In the genomic region with DNA sequence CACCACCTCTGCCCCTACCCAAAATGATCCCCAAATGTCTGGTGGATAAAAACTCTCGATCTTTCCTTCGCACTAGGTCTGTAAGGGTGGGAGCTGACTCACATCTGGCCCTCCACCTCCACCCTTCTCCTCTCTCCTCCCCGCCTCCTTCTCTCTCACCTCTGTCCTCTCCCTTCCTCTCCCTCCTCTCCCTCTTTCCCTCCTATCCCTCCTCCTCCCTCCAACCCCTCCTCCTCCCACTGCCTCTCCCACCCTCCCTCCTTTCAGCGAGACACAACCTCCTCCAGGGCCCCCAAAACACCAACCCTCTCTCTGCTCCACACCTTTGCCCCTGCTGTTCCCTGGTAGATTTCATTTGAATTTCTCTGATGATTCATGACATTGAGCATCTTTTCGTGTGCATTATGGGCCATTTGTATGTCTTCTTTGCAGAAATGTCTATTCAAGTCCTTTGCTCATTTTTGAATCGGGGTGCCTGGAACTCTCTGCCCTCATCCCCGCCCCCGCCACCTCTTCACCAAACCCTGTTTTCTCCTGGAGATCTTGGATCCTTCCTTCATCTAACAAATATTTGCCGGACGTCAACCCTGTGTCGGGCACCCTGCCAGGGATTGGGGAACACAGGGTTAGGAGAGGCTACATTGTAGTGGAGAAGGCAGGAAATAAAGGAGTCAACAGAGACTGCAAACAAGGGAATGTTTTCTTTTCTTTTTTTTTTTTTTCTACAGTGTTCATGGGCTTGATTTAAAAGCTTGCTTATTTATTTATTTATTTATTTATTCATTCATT, we compare ENCODE assay signal across 11 cellular contexts. TPM values are rescaled to one million over a fixed set of nuclear protein-coding genes. Genes with fewer than 3 reads are reported as not detected.
DNase-seq lines count a peak whose midpoint lies in the region; ATAC-seq, FAIRE-seq and TF ChIP-seq lines count a peak whose summit lies in the region.
"Had no signal": no experiment of that assay in that cellular context is flagged by ENCODE, and none has a peak within 500 bp of the region (broad histone marks: within the 10 kb centered on the region; RNA-seq: fewer than 3 reads in every experiment).

No MANE protein-coding gene starts in this region.

- WGBS in lung, 2 donors: 36 to 71% methylated on average over 11 of the region's 11 CpGs

- FAIRE-seq in urothelium cell line (lab: Jason Lieb, UNC): no peak
- FAIRE-seq: A204.1 had no signal

- peaks cover 0 to 3% of the 10 kb centered on the region in 2 donors for H3K4me1 ChIP-seq in lung (ENCODE audit: control insufficient read depth in 2 of 2, insufficient read depth in 2 of 2, low read length in 2 of 2)

- H3K36me3 ChIP-seq in lung (ENCODE audit: control insufficient read depth in 2 of 2, insufficient read depth in 2 of 2, low read length in 2 of 2): no peaks in the 10 kb centered on the region

- peak overlapping the region in 1 of 2 donors; percentile 67 for H3K27ac ChIP-seq in lung (ENCODE audit: low read depth in 1 of 2, low read length in 1 of 2)

- DNase-seq in NCI-H2081 (lab: John Stamatoyannopoulos, UW): peak; percentile 27 to 48
- no peak for DNase-seq in NCI-H2081 treated with DMSO at 0.1 percent for 48 hours (lab: John Stamatoyannopoulos, UW)
- DNase-seq in cardiac fibroblast (ENCODE audit: low read depth in 2 of 2): peak; percentile 84 to 94
- DNase-seq in lung (ENCODE audit: low spot score): peak; percentile 85
- DNase-seq in urothelium cell line (ENCODE audit: low spot score): peak; percentile 59
- no peak for DNase-seq in NCI-H82 treated with DMSO at 0.1 percent for 48 hours (lab: John Stamatoyannopoulos, UW; ENCODE audit: unreplicated experiment)
- no peak for DNase-seq in NCI-H2227 treated with DMSO at 0.1 percent for 48 hours (lab: John Stamatoyannopoulos, UW)
- DNase-seq: NCI-H1694 treated with DMSO at 0.1 percent for 48 hours, T-helper 9 cell had no signal

- ATAC-seq in lung (ENCODE audit: insufficient read depth, low FRiP score) (peak; percentile 21), HG03097 (IDR thresholded peaks at IDR 0.05; ENCODE audit: low FRiP score, unreplicated experiment) (no peak)

- TF ChIP-seq CTCF in cardiac fibroblast (IDR thresholded peaks at IDR 0.05; ENCODE audit: low read depth, low read length) (no peak), lung (IDR thresholded peaks at IDR 0.05; ENCODE audit: control extremely low read depth, extremely low read depth) (no peak)

- H3K4me3 ChIP-seq in cardiac fibroblast (replicated peaks in 1 of 2; ENCODE audit: low read depth in 2 of 2, low read length in 2 of 2) (no peak overlapping the region), lung (no peak overlapping the region)

- no peaks in the 10 kb centered on the region for H3K9me3 ChIP-seq in lung (ENCODE audit: control insufficient read depth in 2 of 2, insufficient read depth in 1 of 2, low read length in 1 of 2)

- no peaks in the 10 kb centered on the region for H3K27me3 ChIP-seq in lung (ENCODE audit: control insufficient read depth, insufficient read depth)

RNA-seq across cellular contexts. Expression of a gene that starts 25.4 kb away (rescaled TPM):
- total RNA-seq in lung: 100 to 1,000 TPM in 1 of 2 donors, 10 to 100 TPM in 1; 38.2 to 216 TPM
- 100 to 1,000 TPM in 1 of 2 donors, 10 to 100 TPM in 1; 97.0 to 116 TPM for polyA plus RNA-seq in lung

RNA-seq across cellular contexts. Expression of a gene that starts 36.9 kb away (rescaled TPM):
- total RNA-seq in lung: 100 to 1,000 TPM in 1 of 2 donors, 10 to 100 TPM in 1; 73.0 to 190 TPM
- 100 to 1,000 TPM; 122 to 191 TPM for polyA plus RNA-seq in lung

RNA-seq across cellular contexts. Expression of a gene that starts 47.0 kb away (rescaled TPM):
- 10 to 100 TPM; 48.8 to 53.5 TPM for total RNA-seq in lung
- polyA plus RNA-seq in lung: 10 to 100 TPM; 12.2 to 24.2 TPM

Comparison
In these comparisons a context has a peak if more than half of its experiments do, and no peak if none do; other contexts are left out.
1. DNase-seq: peak in NCI-H2081 (2 of 2), cardiac fibroblast (2 of 2), lung (single experiment) and urothelium cell line (single experiment); none in NCI-H2081 treated with DMSO at 0.1 percent for 48 hours (single experiment), NCI-H82 treated with DMSO at 0.1 percent for 48 hours (single experiment) and NCI-H2227 treated with DMSO at 0.1 percent for 48 hours (single experiment).